8 cellular contexts compared by ENCODE assay signal in the genomic region with DNA sequence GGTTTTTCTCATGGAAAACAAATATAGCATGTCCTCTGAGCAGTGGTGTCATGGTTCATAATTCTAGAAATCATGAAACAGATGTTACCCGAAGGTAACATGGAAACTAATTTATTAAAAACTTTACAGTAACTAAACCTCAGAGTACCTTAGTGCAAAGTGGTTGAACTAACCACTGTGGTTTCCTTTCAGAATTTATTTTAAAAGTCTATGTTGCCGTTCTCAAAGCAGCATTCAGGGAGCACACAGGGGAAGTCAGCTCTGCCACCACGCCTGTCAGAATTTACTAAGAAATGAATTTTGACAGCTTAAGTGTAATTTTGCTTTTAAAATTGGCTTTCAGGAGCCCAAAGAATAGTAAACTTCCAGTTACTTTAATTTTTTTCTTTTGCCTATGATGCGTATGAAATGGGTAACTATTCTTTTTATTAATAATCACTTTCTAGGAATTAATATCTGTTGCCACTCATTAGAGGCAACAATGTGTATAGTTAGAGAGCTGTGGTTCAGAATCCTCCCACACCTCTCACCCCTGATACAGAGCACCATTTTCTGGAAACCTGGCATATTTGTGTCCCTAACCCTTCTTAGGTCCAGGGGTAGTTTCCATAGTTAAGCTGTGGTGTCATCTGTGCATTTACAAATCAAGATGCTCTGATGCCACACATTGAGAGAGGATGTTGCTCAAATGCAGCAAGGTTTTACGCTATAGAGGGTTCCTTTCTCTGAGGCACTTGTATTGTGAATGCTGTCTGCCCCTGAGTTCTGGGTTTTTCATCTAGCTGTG.
DNase-seq lines count a peak whose midpoint lies in the region; ATAC-seq, FAIRE-seq and TF ChIP-seq lines count a peak whose summit lies in the region.

No MANE protein-coding gene starts in this region.

- H3K27ac Mint-ChIP-seq in activated CD8-positive, alpha-beta T cell treated with anti-CD3 and anti-CD28 coated beads for 36 hours = peak overlapping the region; percentile 63

- DNase-seq in GM12892 (ENCODE audit: insufficient read length) = no peak
- peak; percentile 22 for DNase-seq in activated CD8-positive, alpha-beta T cell treated with anti-CD3 and anti-CD28 coated beads for 36 hours
- DNase-seq in inferior parietal cortex (ENCODE audit: extremely low spot score) = no peak
- no peak for DNase-seq in left colon
- no peak for DNase-seq in NCI-H774 (lab: John Stamatoyannopoulos, UW)
- DNase-seq in NCI-H187 treated with DMSO at 0.1 percent for 48 hours (lab: John Stamatoyannopoulos, UW) = no peak

- H3K9me3 Mint-ChIP-seq in activated CD8-positive, alpha-beta T cell treated with anti-CD3 and anti-CD28 coated beads for 36 hours = peaks cover 10% of the 10 kb centered on the region

- FAIRE-seq in GM12892 (lab: Jason Lieb, UNC) = peak; percentile 17

- H3K4me3 Mint-ChIP-seq in activated CD8-positive, alpha-beta T cell treated with anti-CD3 and anti-CD28 coated beads for 36 hours = no peak overlapping the region

- H3K36me3 Mint-ChIP-seq in activated CD8-positive, alpha-beta T cell treated with anti-CD3 and anti-CD28 coated beads for 36 hours (ENCODE audit: low read depth) = peaks cover 49% of the 10 kb centered on the region

- no peak for TF ChIP-seq POLR2A in GM12892 (IDR thresholded peaks at IDR 0.05; ENCODE audit: low read depth, low read length)

- CTCF ChIA-PET in activated CD8-positive, alpha-beta T cell treated with anti-CD3 and anti-CD28 coated beads for 36 hours (lab: Charles Lee) = no interaction called here

- peaks cover 19% of the 10 kb centered on the region for H3K4me1 Mint-ChIP-seq in activated CD8-positive, alpha-beta T cell treated with anti-CD3 and anti-CD28 coated beads for 36 hours (ENCODE audit: low read depth)

- ATAC-seq in GM19397 (IDR thresholded peaks at IDR 0.05; ENCODE audit: unreplicated experiment) (peak; percentile 95), HG03039 (IDR thresholded peaks at IDR 0.05; ENCODE audit: unreplicated experiment) (peak; percentile 85), left colon (no peak)
- peak; percentile 86 for ATAC-seq in activated CD8-positive, alpha-beta T cell treated with anti-CD3 and anti-CD28 coated beads for 36 hours

- POLR2A ChIA-PET in activated CD8-positive, alpha-beta T cell treated with anti-CD3 and anti-CD28 coated beads for 36 hours (lab: Charles Lee) = no interaction called here

- intact Hi-C loops in activated CD8-positive, alpha-beta T cell treated with anti-CD3 and anti-CD28 coated beads for 36 hours (cut with micrococcal nuclease) = no loop called here
- intact Hi-C loops in left colon (cut with DNase I, micrococcal nuclease) = no loop called here

- no peaks in the 10 kb centered on the region for H3K27me3 Mint-ChIP-seq in activated CD8-positive, alpha-beta T cell treated with anti-CD3 and anti-CD28 coated beads for 36 hours

- TF ChIP-seq CTCF in activated CD8-positive, alpha-beta T cell treated with anti-CD3 and anti-CD28 coated beads for 36 hours (IDR thresholded peaks at IDR 0.05) = no peak
